Comparison of ENCODE assay signal across 16 cellular contexts in genomic region chr12:40261937-40262336, GRCh38. TPM values are rescaled to one million over a fixed set of nuclear protein-coding genes. Genes with fewer than 3 reads are reported as not detected.
DNase-seq lines count a peak whose midpoint lies in the region; ATAC-seq and TF ChIP-seq lines count a peak whose summit lies in the region.
"Had no signal": no experiment of that assay in that cellular context is flagged by ENCODE, and none has a peak within 500 bp of the region (broad histone marks: within the 10 kb centered on the region; RNA-seq: fewer than 3 reads in every experiment).

No MANE protein-coding gene starts in this region.

- peak; percentile 80 for ATAC-seq in GM19395 (IDR thresholded peaks at IDR 0.05; ENCODE audit: unreplicated experiment)
- ATAC-seq in HG02840 (IDR thresholded peaks at IDR 0.05; ENCODE audit: low FRiP score, unreplicated experiment): peak; percentile 71
- peak; percentile 74 for ATAC-seq in HG03469 (IDR thresholded peaks at IDR 0.05; ENCODE audit: unreplicated experiment)
- ATAC-seq: activated CD4-positive, alpha-beta T cell treated with anti-CD3 and anti-CD28 coated beads for 36 hours had no signal

- H3K36me3 ChIP-seq in GM06990 (ENCODE audit: control insufficient read depth, insufficient read depth, low read length): no peaks in the 10 kb centered on the region
- H3K36me3 ChIP-seq in adrenal gland (replicated peaks in 1 of 2): no peaks in the 10 kb centered on the region
- H3K36me3 ChIP-seq: SJSA1 had no signal

- H3K27ac Mint-ChIP-seq in activated naive CD8-positive, alpha-beta T cell treated with anti-CD3 and anti-CD28 coated beads for 36 hours: no peak overlapping the region
- H3K27ac Mint-ChIP-seq: activated CD4-positive, alpha-beta T cell treated with anti-CD3 and anti-CD28 coated beads for 36 hours; activated naive CD4-positive, alpha-beta T cell treated with anti-CD3 and anti-CD28 coated beads, Interleukin-2, amount 10 ng/mL, durations not matched to agents 7 days and 5 days had no signal

- no peak for TF ChIP-seq POLR2A in adrenal gland (IDR thresholded peaks at IDR 0.05)

- intact Hi-C loops in adrenal gland (cut with DNase I): no loop called here

- H3K4me1 ChIP-seq in adrenal gland (replicated peaks in 1 of 2): no peaks in the 10 kb centered on the region
- H3K4me1 ChIP-seq: parathyroid adenoma, SJSA1 had no signal

- H3K9me3 Mint-ChIP-seq in activated naive CD8-positive, alpha-beta T cell treated with anti-CD3 and anti-CD28 coated beads for 36 hours: no peaks in the 10 kb centered on the region
- H3K9me3 Mint-ChIP-seq: activated naive CD4-positive, alpha-beta T cell treated with anti-CD3 and anti-CD28 coated beads, Interleukin-2, amount 10 ng/mL, durations not matched to agents 7 days and 5 days had no signal

- H3K36me3 Mint-ChIP-seq in activated naive CD8-positive, alpha-beta T cell treated with anti-CD3 and anti-CD28 coated beads for 36 hours: no peaks in the 10 kb centered on the region
- H3K36me3 Mint-ChIP-seq: activated naive CD4-positive, alpha-beta T cell treated with anti-CD3 and anti-CD28 coated beads, Interleukin-2, amount 10 ng/mL, durations not matched to agents 7 days and 5 days had no signal

- H3K27me3 ChIP-seq in GM06990 (replicated peaks; ENCODE audit: control insufficient read depth, insufficient read depth, low read length) (no peaks in the 10 kb centered on the region), adrenal gland (no peaks in the 10 kb centered on the region)
- H3K27me3 ChIP-seq: SJSA1 had no signal

- H3K4me3 Mint-ChIP-seq in activated naive CD8-positive, alpha-beta T cell treated with anti-CD3 and anti-CD28 coated beads for 36 hours: no peak overlapping the region
- H3K4me3 Mint-ChIP-seq: activated CD4-positive, alpha-beta T cell treated with anti-CD3 and anti-CD28 coated beads for 36 hours; activated naive CD4-positive, alpha-beta T cell treated with anti-CD3 and anti-CD28 coated beads, Interleukin-2, amount 10 ng/mL, durations not matched to agents 7 days and 5 days had no signal

- no peaks in the 10 kb centered on the region for H3K27me3 Mint-ChIP-seq in activated naive CD8-positive, alpha-beta T cell treated with anti-CD3 and anti-CD28 coated beads for 36 hours
- H3K27me3 Mint-ChIP-seq: activated CD4-positive, alpha-beta T cell treated with anti-CD3 and anti-CD28 coated beads for 36 hours; activated naive CD4-positive, alpha-beta T cell treated with anti-CD3 and anti-CD28 coated beads, Interleukin-2, amount 10 ng/mL, durations not matched to agents 7 days and 5 days had no signal

- TF ChIP-seq CTCF in GM06990 (IDR thresholded peaks at IDR 0.05; ENCODE audit: insufficient read depth, low read length, poor library complexity, severe bottlenecking) (no peak), adrenal gland (IDR thresholded peaks at IDR 0.05) (no peak)

- no peak overlapping the region for H3K27ac ChIP-seq in adrenal gland
- H3K27ac ChIP-seq: parathyroid adenoma, SJSA1 had no signal

- H3K4me3 ChIP-seq in GM06990 (replicated peaks; ENCODE audit: low read depth, low read length) (no peak overlapping the region), adrenal gland (no peak overlapping the region)
- H3K4me3 ChIP-seq: SJSA1 had no signal

- DNase-seq in GM06990 (ENCODE audit: extremely low read depth, insufficient read length) (peak; percentile 24), adrenal gland (no peak), NCI-H1694 (lab: John Stamatoyannopoulos, UW) (no peak), NCI-H345 (lab: John Stamatoyannopoulos, UW) (no peak)
- DNase-seq in activated naive CD8-positive, alpha-beta T cell treated with anti-CD3 and anti-CD28 coated beads for 36 hours: no peak
- DNase-seq: activated CD4-positive, alpha-beta T cell treated with anti-CD3 and anti-CD28 coated beads for 36 hours; activated naive CD4-positive, alpha-beta T cell treated with anti-CD3 and anti-CD28 coated beads, Interleukin-2, amount 10 ng/mL, durations not matched to agents 7 days and 5 days; cortex of kidney; DMS79 treated with DMSO at 0.1 percent for 48 hours; foreskin fibroblast; stimulated activated CD4-positive, alpha-beta T cell treated with anti-CD3 and anti-CD28 coated beads, Interleukin-2, amount 100 ng/mL, for 24 hours had no signal

- no peaks in the 10 kb centered on the region for H3K4me1 Mint-ChIP-seq in activated naive CD8-positive, alpha-beta T cell treated with anti-CD3 and anti-CD28 coated beads for 36 hours
- H3K4me1 Mint-ChIP-seq: activated CD4-positive, alpha-beta T cell treated with anti-CD3 and anti-CD28 coated beads for 36 hours; activated naive CD4-positive, alpha-beta T cell treated with anti-CD3 and anti-CD28 coated beads, Interleukin-2, amount 10 ng/mL, durations not matched to agents 7 days and 5 days had no signal

- H3K9me3 ChIP-seq in adrenal gland (replicated peaks in 1 of 3): no peaks in the 10 kb centered on the region
- H3K9me3 ChIP-seq: SJSA1 had no signal

RNA-seq across cellular contexts. Expression of gene LRRK2, which starts 37.1 kb away (rescaled TPM):
- total RNA-seq in adrenal gland: 10 to 100 TPM in 6 of 8 donors, 1 to 10 TPM in 2; 7.9 to 21.0 (median 13.4) TPM
- 1 to 10 TPM; 2.6 to 7.0 (median 4.2) TPM for polyA plus RNA-seq in adrenal gland
- under 1 TPM; 0.21 to 0.80 TPM for total RNA-seq in activated naive CD8-positive, alpha-beta T cell treated with anti-CD3 and anti-CD28 coated beads for 36 hours
- total RNA-seq: activated CD4-positive, alpha-beta T cell treated with anti-CD3 and anti-CD28 coated beads for 36 hours had no signal

Comparison
In these comparisons a context has a peak if more than half of its experiments do, and no peak if none do; other contexts are left out.
1. RNA of gene LRRK2, which starts 37.1 kb away (total RNA-seq): 7.9 to 21.0 TPM in adrenal gland; 0.21 to 0.80 TPM in activated naive CD8-positive, alpha-beta T cell treated with anti-CD3 and anti-CD28 coated beads for 36 hours; every median in the first group is over 4 times any median in the second.
2. Peak in every context shown above with its lines, with median percentiles within 50 percentile points of each other: ATAC-seq.